9 cellular contexts compared by ENCODE assay signal in the genomic region with DNA sequence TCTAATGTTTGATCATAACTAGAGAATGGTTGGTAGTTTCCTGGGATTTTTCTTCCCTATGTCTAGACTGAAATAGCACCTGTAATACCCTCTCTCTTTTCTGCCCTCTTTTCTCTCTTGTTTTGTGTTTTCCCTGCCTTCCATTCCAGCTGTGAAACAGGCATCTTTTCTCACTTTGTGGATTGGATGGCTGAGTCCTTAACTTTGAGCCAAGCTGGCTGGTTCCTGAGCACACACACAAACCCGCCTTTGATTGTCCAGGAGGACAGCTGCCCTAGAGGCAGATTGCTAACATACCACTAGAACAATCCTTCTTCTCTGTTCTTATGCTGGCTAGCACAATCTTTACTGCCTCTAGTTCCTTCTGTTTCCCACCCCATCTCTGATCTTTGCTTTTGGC. TPM values are rescaled to one million over a fixed set of nuclear protein-coding genes. Genes with fewer than 3 reads are reported as not detected.
DNase-seq lines count a peak whose midpoint lies in the region; ATAC-seq, FAIRE-seq and TF ChIP-seq lines count a peak whose summit lies in the region.
"Had no signal": no experiment of that assay in that cellular context is flagged by ENCODE, and none has a peak within 500 bp of the region (broad histone marks: within the 10 kb centered on the region; RNA-seq: fewer than 3 reads in every experiment).

No MANE protein-coding gene starts in this region.

- WGBS in H9 (ENCODE audit: extremely low coverage, insufficient read length, low lambda C conversion rate), result no CpG with 5 or more reads among the region's 1 CpG

- H3K27me3 ChIP-seq in H9 (ENCODE audit: insufficient read depth, low read length) (no peaks in the 10 kb centered on the region), bronchial epithelial cell (ENCODE audit: control insufficient read depth, insufficient read depth, low read length) (no peaks in the 10 kb centered on the region), skeletal muscle tissue (ENCODE audit: control insufficient read depth in 3 of 3, insufficient read depth in 3 of 3, low read length in 3 of 3) (no peaks in the 10 kb centered on the region)

- H3K18ac ChIP-seq in H9 (ENCODE audit: insufficient read length, low read depth, low read length), result peak overlapping the region; percentile 47

- H3K36me3 ChIP-seq in bronchial epithelial cell (ENCODE audit: control insufficient read depth, insufficient read depth, low read length) (peaks cover under 1% of the 10 kb centered on the region), kidney (ENCODE audit: control insufficient read depth in 1 of 2, insufficient read depth in 2 of 2, low read length in 2 of 2) (no peaks in the 10 kb centered on the region), skeletal muscle tissue (ENCODE audit: control insufficient read depth in 3 of 3, insufficient read depth in 3 of 3, low read length in 3 of 3) (peaks cover 0 to 2% (median 0%) of the 10 kb centered on the region in 3 donors)

- DNase-seq in H9, result peak; percentile 81
- DNase-seq in bronchial epithelial cell (ENCODE audit: low read depth), result peak; percentile 58
- no peak for DNase-seq in kidney
- DNase-seq in NCI-H345 treated with DMSO at 0.1 percent for 48 hours (lab: John Stamatoyannopoulos, UW; ENCODE audit: unreplicated experiment), result no peak
- no peak for DNase-seq in NCI-H1092 (lab: John Stamatoyannopoulos, UW)
- no peak for DNase-seq in NOMO-1 treated with DMSO at 0.1 percent for 48 hours (lab: John Stamatoyannopoulos, UW; ENCODE audit: unreplicated experiment)
- DNase-seq: cortex of kidney had no signal

- H3K4me1 Mint-ChIP-seq in H9, result peaks cover 82 to 84% of the 10 kb centered on the region in 2 experiments

- H4K20me1 ChIP-seq in H9 (ENCODE audit: control insufficient read depth, insufficient read depth, insufficient read length), result no peaks in the 10 kb centered on the region

- no peak overlapping the region for H4K5ac ChIP-seq in H9 (ENCODE audit: insufficient read length, low read depth, low read length)

- H3K27ac ChIP-seq in H9 (ENCODE audit: insufficient read length, low read depth, low read length) (peak overlapping the region; percentile 97), kidney (ENCODE audit: low read depth in 2 of 2, low read length in 2 of 2) (peak overlapping the region; percentile 93 to 98), skeletal muscle tissue (ENCODE audit: low read depth, low read length) (peak overlapping the region; percentile 84)

- H3K56ac ChIP-seq in H9 (ENCODE audit: insufficient read length, low read depth, low read length), result no peak overlapping the region

- H3K4me2 ChIP-seq in H9 (ENCODE audit: insufficient read depth, insufficient read length, low read length), result peak overlapping the region; percentile 31

- no peaks in the 10 kb centered on the region for H3K23me2 ChIP-seq in H9 (ENCODE audit: insufficient read length, low read depth, low read length, poor library complexity, severe bottlenecking)

- no peak overlapping the region for H4K91ac ChIP-seq in H9 (ENCODE audit: insufficient read length, low read depth, low read length)

- H2AK5ac ChIP-seq in H9 (ENCODE audit: insufficient read length, low read length), result peak overlapping the region; percentile 73

- H2AFZ ChIP-seq in H9 (ENCODE audit: low read length), result no peak overlapping the region

- FAIRE-seq in bronchial epithelial cell (lab: Jason Lieb, UNC) (no peak), kidney (lab: Jason Lieb, UNC) (no peak)

- no peak overlapping the region for H2BK12ac ChIP-seq in H9 (ENCODE audit: insufficient read length, low read depth, low read length)

- peak overlapping the region; percentile 2 to 55 for H3K4me3 Mint-ChIP-seq in H9

- H3K4me1 ChIP-seq in H9 (ENCODE audit: insufficient read depth, low read length) (peaks cover 27% of the 10 kb centered on the region), kidney (ENCODE audit: control insufficient read depth in 1 of 2, insufficient read depth in 1 of 2, low read depth in 1 of 2, low read length in 2 of 2) (peaks cover 72 to 77% of the 10 kb centered on the region in 2 donors), skeletal muscle tissue (ENCODE audit: control insufficient read depth in 3 of 3, insufficient read depth in 3 of 3, low read length in 3 of 3) (peaks cover 63 to 72% (median 64%) of the 10 kb centered on the region in 3 donors)

- no peak overlapping the region for H2BK5ac ChIP-seq in H9 (ENCODE audit: insufficient read length, low read length)

- H3K4me3 ChIP-seq in bronchial epithelial cell (ENCODE audit: low read depth, low read length) (no peak overlapping the region), kidney (ENCODE audit: low read length in 2 of 2) (peak overlapping the region in 1 of 2 donors; percentile 33), skeletal muscle tissue (ENCODE audit: low read length in 3 of 3) (peak overlapping the region in 1 of 3 donors; percentile 10)

- peaks cover 11% of the 10 kb centered on the region for H3K79me1 ChIP-seq in H9 (ENCODE audit: insufficient read depth, low read depth, low read length, poor library complexity, severe bottlenecking)

- no peak overlapping the region; the same call in 1 of the 2 replicates for H3K4ac ChIP-seq in H9 (ENCODE audit: low read depth, low read length)

- peak overlapping the region; percentile 94 to 99 (median 99) for H3K27ac Mint-ChIP-seq in H9

- H3T11ph ChIP-seq in H9 (ENCODE audit: low read length), result no peak overlapping the region

- peaks cover 0 to 13% (median 8%) of the 10 kb centered on the region in 3 experiments; a peak in 3 of 7 replicates for H3K36me3 Mint-ChIP-seq in H9 (ENCODE audit: insufficient read depth in 1 of 3, low read depth in 3 of 3)

- H3K9me3 ChIP-seq in H9 (ENCODE audit: control insufficient read depth, low read depth, low read length) (no peaks in the 10 kb centered on the region), kidney (ENCODE audit: control insufficient read depth in 1 of 2, low read length in 2 of 2) (no peaks in the 10 kb centered on the region), skeletal muscle tissue (ENCODE audit: control insufficient read depth in 3 of 3, low read length in 3 of 3) (no peaks in the 10 kb centered on the region)

- H3K9me3 Mint-ChIP-seq in H9, result no peaks in the 10 kb centered on the region

- no peaks in the 10 kb centered on the region for H3K27me3 Mint-ChIP-seq in H9 (ENCODE audit: low read depth)

- no peak overlapping the region; the same call in 1 of the 2 replicates for H3K14ac ChIP-seq in H9 (ENCODE audit: insufficient read depth, low read length)

- ATAC-seq in GM21619 (IDR thresholded peaks at IDR 0.05; ENCODE audit: unreplicated experiment), result no peak

- H4K8ac ChIP-seq in H9 (replicated peaks; ENCODE audit: insufficient read length, low read depth, low read length), result no peak overlapping the region

- H2BK20ac ChIP-seq in H9 (ENCODE audit: low read depth, low read length, poor library complexity, severe bottlenecking), result no peak overlapping the region

- H3K23ac ChIP-seq in H9 (ENCODE audit: insufficient read length, low read depth, low read length), result no peak overlapping the region

- TF ChIP-seq CTCF in H9 (conservative IDR thresholded peaks at IDR 0.05) (0 out of 3 replicates have a peak, but pooled peaks have one; percentile 7), bronchial epithelial cell (IDR thresholded peaks at IDR 0.05; ENCODE audit: insufficient read depth, low read length, severe bottlenecking) (peak; percentile 12), kidney (IDR thresholded peaks at IDR 0.05; ENCODE audit: borderline replicate concordance, extremely low read depth, insufficient read depth) (no peak)

- no peak overlapping the region for H2BK120ac ChIP-seq in H9 (ENCODE audit: low read depth, low read length, poor library complexity, severe bottlenecking)

- H3K79me2 ChIP-seq in H9 (ENCODE audit: insufficient read depth, low read length), result peaks cover 34% of the 10 kb centered on the region; the same call in 1 of the 2 replicates

- H3K9ac ChIP-seq in H9 (ENCODE audit: extremely low read depth, insufficient read length, low read length) (peak overlapping the region; percentile 5), kidney (ENCODE audit: low read length in 2 of 2) (peak overlapping the region in 1 of 2 donors; percentile 42), skeletal muscle tissue (ENCODE audit: low read depth in 1 of 3, low read length in 3 of 3) (peak overlapping the region in 2 of 3 donors; percentile 9 to 35)

- H2BK15ac ChIP-seq in H9 (ENCODE audit: low read depth, low read length), result no peak overlapping the region

- intact Hi-C loops in kidney (cut with DNase I), result no loop called here

RNA-seq across cellular contexts. Expression of a gene that starts 17.7 kb away (rescaled TPM):
- total RNA-seq in H9 (2021) (164 and 166 TPM in 2 replicates), bronchial epithelial cell (131 and 227 TPM in 2 replicates), kidney (272 TPM), skeletal muscle tissue (121 TPM)
- polyA plus RNA-seq in kidney (ENCODE audit: insufficient read depth, low read depth, low replicate concordance), result 52.7 TPM

RNA-seq across cellular contexts. Expression of a gene that starts 27.7 kb away (rescaled TPM):
- total RNA-seq in H9 (2021) (not detected in 2 replicates), bronchial epithelial cell (not detected in 2 replicates), kidney (not detected), skeletal muscle tissue (not detected)
- not detected for polyA plus RNA-seq in kidney (ENCODE audit: insufficient read depth, low read depth, low replicate concordance)

RNA-seq across cellular contexts. Expression of a gene that starts 38.0 kb away (rescaled TPM):
- total RNA-seq in H9 (2021) (251 and 271 TPM in 2 replicates), bronchial epithelial cell (89.4 and 139 TPM in 2 replicates), kidney (115 TPM), skeletal muscle tissue (61.1 TPM)
- polyA plus RNA-seq in kidney (ENCODE audit: insufficient read depth, low read depth, low replicate concordance), result 159 TPM

Comparison
In these comparisons a context has a peak if more than half of its experiments do, and no peak if none do; other contexts are left out.
1. DNase-seq: peak in H9 (single experiment) and bronchial epithelial cell (single experiment); none in kidney (single experiment), NCI-H345 treated with DMSO at 0.1 percent for 48 hours (single experiment), NCI-H1092 (single experiment) and NOMO-1 treated with DMSO at 0.1 percent for 48 hours (single experiment).
2. Peak in every context shown above with its lines, with median percentiles within 50 percentile points of each other: H3K27ac ChIP-seq.